ENCODE assay signal across 1 cellular context in the genomic region with DNA sequence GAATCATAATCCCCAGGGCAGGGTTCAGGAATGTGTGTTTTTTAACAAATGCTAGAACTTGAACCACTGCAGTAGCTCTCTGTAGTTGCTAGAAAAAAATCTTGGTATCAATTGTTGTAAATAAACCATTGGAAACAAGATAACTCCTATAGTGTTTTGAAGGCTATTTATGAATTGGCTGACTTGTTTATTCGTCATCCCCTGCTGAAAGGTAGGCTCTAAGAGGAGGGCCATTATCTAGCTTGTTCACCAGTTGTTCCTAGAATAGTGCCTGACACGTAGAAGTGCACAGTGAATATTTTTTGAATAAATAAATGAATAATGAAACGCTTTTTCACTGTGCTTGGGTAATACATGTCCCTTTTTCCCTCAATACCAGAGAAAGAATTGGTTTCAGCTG.
TF ChIP-seq lines count a peak whose summit lies in the region.

No MANE protein-coding gene starts in this region.

TF ChIP-seq in IMR-90, 13 proteins besides CTCF, POLR2A, EP300 and RAD21 (continued from another document):
- TF ChIP-seq, protein P1, sequence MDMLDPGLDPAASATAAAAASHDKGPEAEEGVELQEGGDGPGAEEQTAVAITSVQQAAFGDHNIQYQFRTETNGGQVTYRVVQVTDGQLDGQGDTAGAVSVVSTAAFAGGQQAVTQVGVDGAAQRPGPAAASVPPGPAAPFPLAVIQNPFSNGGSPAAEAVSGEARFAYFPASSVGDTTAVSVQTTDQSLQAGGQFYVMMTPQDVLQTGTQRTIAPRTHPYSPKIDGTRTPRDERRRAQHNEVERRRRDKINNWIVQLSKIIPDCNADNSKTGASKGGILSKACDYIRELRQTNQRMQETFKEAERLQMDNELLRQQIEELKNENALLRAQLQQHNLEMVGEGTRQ (IDR thresholded peaks at IDR 0.05; ENCODE audit: low read depth, low read length) = no peak
- no peak for TF ChIP-seq MXI1 (IDR thresholded peaks at IDR 0.05; ENCODE audit: borderline replicate concordance, low read depth, low read length)
